ENCODE assay signal across 14 cellular contexts in the genomic region with DNA sequence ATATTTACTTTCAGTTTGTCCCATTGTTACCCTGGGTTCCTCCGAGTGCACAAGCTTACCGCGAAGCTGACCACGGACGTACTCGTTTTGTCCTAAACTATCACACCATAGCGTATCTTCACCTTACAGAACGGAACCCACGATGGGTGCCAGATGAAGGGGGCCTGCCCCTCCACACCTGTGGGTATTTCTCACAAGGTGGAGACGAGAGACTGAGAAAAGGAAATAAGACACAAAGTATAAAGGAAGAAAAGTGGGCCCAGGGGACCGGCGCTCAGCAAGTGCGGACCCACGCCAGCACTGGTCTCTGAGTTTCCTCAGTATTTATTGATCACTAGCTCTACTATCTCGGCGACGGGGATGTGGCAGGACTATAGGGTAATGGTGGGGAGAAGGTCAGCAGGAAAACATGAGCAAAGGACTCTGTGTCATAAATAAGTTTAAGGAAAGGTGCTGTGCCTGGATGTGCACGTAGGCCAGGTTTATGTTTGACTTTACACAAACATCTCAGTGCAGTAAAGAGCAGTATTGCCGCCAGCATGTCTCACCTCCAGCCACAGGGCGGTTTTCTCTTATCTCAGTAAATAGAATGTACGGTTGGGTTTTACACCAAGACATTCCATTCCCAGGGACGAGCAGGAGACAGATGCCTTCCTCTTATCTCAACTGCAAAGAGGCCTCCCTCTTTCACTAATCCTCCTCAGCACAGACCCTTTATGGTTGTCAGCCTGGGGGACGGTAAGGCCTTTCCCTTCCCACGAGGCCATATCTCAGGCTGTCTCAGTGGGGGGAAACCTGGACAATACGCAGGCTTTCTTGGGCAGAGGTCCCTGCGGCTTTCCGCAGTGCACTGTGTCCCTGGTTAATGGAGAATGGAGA. TPM values are rescaled to one million over a fixed set of nuclear protein-coding genes. Genes with fewer than 3 reads are reported as not detected.
A peak's percentile ranks its signal among the peaks of the same experiment; 100 is the strongest.
DNase-seq lines count a peak whose midpoint lies in the region; ATAC-seq and TF ChIP-seq lines count a peak whose summit lies in the region.
"Not testable (repeated sequence)": the region's sequence is repeated elsewhere in the genome, so short reads cannot be mapped to it uniquely, and the experiment has no call there.
"Had no signal": no experiment of that assay in that cellular context is flagged by ENCODE, and none has a peak within 500 bp of the region (broad histone marks: within the 10 kb centered on the region; RNA-seq: fewer than 3 reads in every experiment).

No MANE protein-coding gene starts in this region.

- not testable (repeated sequence) for H3K27me3 Mint-ChIP-seq in activated CD4-positive, alpha-beta memory T cell treated with anti-CD3 and anti-CD28 coated beads for 36 hours; endothelial cell (ENCODE audit: unreplicated experiment); natural killer cell (ENCODE audit: low read depth in 2 of 2)

- peak overlapping the region; percentile 13 for H3K27ac Mint-ChIP-seq in activated CD4-positive, alpha-beta memory T cell treated with anti-CD3 and anti-CD28 coated beads for 36 hours
- H3K27ac Mint-ChIP-seq in endothelial cell (ENCODE audit: unreplicated experiment) (peak overlapping the region; percentile 18), natural killer cell (peak overlapping the region; percentile 91 to 96)

- not testable (repeated sequence) for H3K27me3 ChIP-seq in OCI-LY3 (ENCODE audit: low read depth, low read length); tibial nerve

- POLR2A ChIA-PET in activated CD4-positive, alpha-beta memory T cell treated with anti-CD3 and anti-CD28 coated beads for 36 hours (lab: Charles Lee), result not testable (repeated sequence)

- not testable (repeated sequence) for H4K20me1 ChIP-seq in OCI-LY3 (ENCODE audit: insufficient read depth, low read length)

- peak overlapping the region; percentile 98 for H3K4me2 ChIP-seq in OCI-LY3 (ENCODE audit: low read length)

- not testable (repeated sequence) for H3K9me3 Mint-ChIP-seq in activated CD4-positive, alpha-beta memory T cell treated with anti-CD3 and anti-CD28 coated beads for 36 hours; endothelial cell (ENCODE audit: unreplicated experiment); natural killer cell

- H3K79me2 ChIP-seq in OCI-LY3 (ENCODE audit: low read length), result not testable (repeated sequence)

- intact Hi-C loops in activated CD4-positive, alpha-beta memory T cell treated with anti-CD3 and anti-CD28 coated beads for 36 hours (cut with micrococcal nuclease), result loop anchor here (5.0 kb wide), 1 partner anchor 203 kb away; a partner anchor contains a TSS
- intact Hi-C loops in natural killer cell (cut with micrococcal nuclease), result loop anchor here (1.0 to 5.0 kb wide), 2 partner anchors 53 to 246 kb away; a partner anchor contains a TSS

- not testable (repeated sequence) for TF ChIP-seq POLR2A in tibial nerve (IDR thresholded peaks at IDR 0.05)

- peak overlapping the region; percentile 76 for H3K4me3 ChIP-seq in OCI-LY3 (ENCODE audit: low read length)
- H3K4me3 ChIP-seq in tibial nerve, result not testable (repeated sequence)

- not testable (repeated sequence) for H3K36me3 Mint-ChIP-seq in activated CD4-positive, alpha-beta memory T cell treated with anti-CD3 and anti-CD28 coated beads for 36 hours; endothelial cell (ENCODE audit: low read depth, unreplicated experiment); natural killer cell

- TF ChIP-seq CTCF in OCI-LY3 (IDR thresholded peaks at IDR 0.05; ENCODE audit: low read depth, low read length); endothelial cell (IDR thresholded peaks at IDR 0.05; ENCODE audit: unreplicated experiment); natural killer cell (IDR thresholded peaks at IDR 0.05); tibial nerve (IDR thresholded peaks at IDR 0.05): not testable (repeated sequence)

- peaks cover 49% of the 10 kb centered on the region for H3K4me1 ChIP-seq in OCI-LY3 (ENCODE audit: low read length)
- peaks cover 0 to 51% (median 25%) of the 10 kb centered on the region in 4 donors for H3K4me1 ChIP-seq in tibial nerve

- not testable (repeated sequence) for H3K36me3 ChIP-seq in OCI-LY3 (replicated peaks; ENCODE audit: low read depth, low read length)
- peaks cover 0 to 15% (median 0%) of the 10 kb centered on the region in 3 donors for H3K36me3 ChIP-seq in tibial nerve

- not testable (repeated sequence) for H3K9me3 ChIP-seq in OCI-LY3 (ENCODE audit: insufficient read depth, low read length); tibial nerve

- peaks cover 28% of the 10 kb centered on the region for H3K4me1 Mint-ChIP-seq in activated CD4-positive, alpha-beta memory T cell treated with anti-CD3 and anti-CD28 coated beads for 36 hours (ENCODE audit: low read depth)
- H3K4me1 Mint-ChIP-seq in endothelial cell (ENCODE audit: unreplicated experiment), result not testable (repeated sequence)
- peaks cover 27 to 34% of the 10 kb centered on the region in 2 donors for H3K4me1 Mint-ChIP-seq in natural killer cell

- not testable (repeated sequence) for H3K27ac ChIP-seq in OCI-LY3 (ENCODE audit: low read length)
- H3K27ac ChIP-seq in tibial nerve, result peak overlapping the region in 3 of 4 donors; percentile 2 to 98 (median 94)

- peak; percentile 56 for DNase-seq in DMS79 treated with DMSO at 0.1 percent for 48 hours (lab: John Stamatoyannopoulos, UW)
- not testable (repeated sequence) for DNase-seq in activated CD4-positive, alpha-beta memory T cell treated with anti-CD3 and anti-CD28 coated beads for 36 hours; endothelial cell (ENCODE audit: low spot score); tibial nerve (ENCODE audit: low spot score in 2 of 2)
- peak; percentile 35 for DNase-seq in natural killer cell

- CTCF ChIA-PET in activated CD4-positive, alpha-beta memory T cell treated with anti-CD3 and anti-CD28 coated beads for 36 hours (lab: Charles Lee), result interaction anchor here (1.2 to 3.3 kb wide), 7 partner anchors 11 to 307 kb away, joined by 3 to 16 read pairs (median 4); no protein-coding TSS in a partner anchor

- ATAC-seq in natural killer cell, result not testable (repeated sequence)

- H3K9ac ChIP-seq in OCI-LY3 (ENCODE audit: low read length), result peak overlapping the region; percentile 43

- 77 to 79% methylated on average over 27 of the region's 27 CpGs for WGBS in tibial nerve, 2 donors

- TF ChIP-seq EP300 in tibial nerve (IDR thresholded peaks at IDR 0.05), result not testable (repeated sequence)

- H3K4me3 Mint-ChIP-seq in activated CD4-positive, alpha-beta memory T cell treated with anti-CD3 and anti-CD28 coated beads for 36 hours; endothelial cell (ENCODE audit: unreplicated experiment): not testable (repeated sequence)
- peak overlapping the region; percentile 85 for H3K4me3 Mint-ChIP-seq in natural killer cell

- peak overlapping the region; percentile 61 for H2AFZ ChIP-seq in OCI-LY3 (ENCODE audit: low read depth, low read length)

RNA-seq across cellular contexts. Expression of a gene that starts 2.3 kb away (rescaled TPM):
- total RNA-seq in activated CD4-positive, alpha-beta memory T cell treated with anti-CD3 and anti-CD28 coated beads for 36 hours, result 10 to 100 TPM; 42.3 to 45.2 TPM
- total RNA-seq in endothelial cell (ENCODE audit: unreplicated experiment) (73.0 TPM), natural killer cell (10 to 100 TPM; 22.4 to 26.9 (median 26.6) TPM), tibial nerve (10 to 100 TPM; 60.7 to 70.8 (median 66.9) TPM)

RNA-seq across cellular contexts. Expression of a gene that starts 7.3 kb away (rescaled TPM):
- total RNA-seq in activated CD4-positive, alpha-beta memory T cell treated with anti-CD3 and anti-CD28 coated beads for 36 hours, result under 1 TPM; 0.21 to 0.36 TPM
- 1.2 TPM for total RNA-seq in endothelial cell (ENCODE audit: unreplicated experiment)
- under 1 TPM; 0.56 to 0.75 (median 0.65) TPM for total RNA-seq in natural killer cell
- 1 to 10 TPM; 1.5 to 5.1 (median 4.1) TPM for total RNA-seq in tibial nerve

RNA-seq across cellular contexts. Expression of a gene that starts 18.9 kb away (rescaled TPM):
- 10 to 100 TPM; 83.4 to 85.3 TPM for total RNA-seq in activated CD4-positive, alpha-beta memory T cell treated with anti-CD3 and anti-CD28 coated beads for 36 hours
- total RNA-seq in endothelial cell (ENCODE audit: unreplicated experiment), result 88.4 TPM
- total RNA-seq in natural killer cell, result 10 to 100 TPM; 72.7 to 82.5 (median 75.9) TPM
- total RNA-seq in tibial nerve, result 10 to 100 TPM; 63.0 to 74.5 (median 71.3) TPM

RNA-seq across cellular contexts. Expression of a gene that starts 24.6 kb away (rescaled TPM):
- not detected for total RNA-seq in activated CD4-positive, alpha-beta memory T cell treated with anti-CD3 and anti-CD28 coated beads for 36 hours
- total RNA-seq in endothelial cell (ENCODE audit: unreplicated experiment) (0.49 TPM), natural killer cell (not detected), tibial nerve (not detected)
- total RNA-seq: activated CD4-positive, alpha-beta memory T cell treated with anti-CD3 and anti-CD28 coated beads, Interleukin-2, amount 10 ng/mL, durations not matched to agents 7 days and 5 days; activated T-cell treated with anti-CD3 and anti-CD28 coated beads, Interleukin-2, amount 50 U/mL, for 4 hours; B cell; cardiac septum; mononuclear cell; ovary; PC-9; skeletal muscle tissue had no signal

RNA-seq across cellular contexts. Expression of a gene that starts 30.8 kb away (rescaled TPM):
- total RNA-seq in activated CD4-positive, alpha-beta memory T cell treated with anti-CD3 and anti-CD28 coated beads for 36 hours, result not detected
- total RNA-seq in endothelial cell (ENCODE audit: unreplicated experiment) (not detected), natural killer cell (not detected), tibial nerve (under 1 TPM in 1 of 4 donors, not detected in 3; 0.39 TPM)
- total RNA-seq: activated CD4-positive, alpha-beta memory T cell treated with anti-CD3 and anti-CD28 coated beads, Interleukin-2, amount 10 ng/mL, durations not matched to agents 7 days and 5 days; activated T-cell treated with anti-CD3 and anti-CD28 coated beads, Interleukin-2, amount 50 U/mL, for 4 hours; cardiac septum; mononuclear cell; PC-9; skeletal muscle tissue had no signal

Comparison
In these comparisons a context has a peak if more than half of its experiments do, and no peak if none do; other contexts are left out.
1. H3K27ac Mint-ChIP-seq: peak in every context shown above with its lines; median percentile 94 in natural killer cell; 18 in endothelial cell; 13 in activated CD4-positive, alpha-beta memory T cell treated with anti-CD3 and anti-CD28 coated beads for 36 hours.